ENCODE assay signal across 14 cellular contexts in genomic region chr22:39941661-39942060, GRCh38. TPM values are rescaled to one million over a fixed set of nuclear protein-coding genes. Genes with fewer than 3 reads are reported as not detected.
A peak's percentile ranks its signal among the peaks of the same experiment; 100 is the strongest.
DNase-seq lines count a peak whose midpoint lies in the region; ATAC-seq and TF ChIP-seq lines count a peak whose summit lies in the region.
"Had no signal": no experiment of that assay in that cellular context is flagged by ENCODE, and none has a peak within 500 bp of the region (broad histone marks: within the 10 kb centered on the region; RNA-seq: fewer than 3 reads in every experiment).

No MANE protein-coding gene starts in this region.

- H3K4me1 Mint-ChIP-seq in activated naive CD4-positive, alpha-beta T cell treated with anti-CD3 and anti-CD28 coated beads for 36 hours (ENCODE audit: low read depth): peaks cover 95% of the 10 kb centered on the region
- H3K4me1 Mint-ChIP-seq in WTC11: peaks cover 84% of the 10 kb centered on the region
- peaks cover 98% of the 10 kb centered on the region for H3K4me1 Mint-ChIP-seq in stimulated activated naive CD8-positive, alpha-beta T cell treated with anti-CD3 and anti-CD28 coated beads, Interleukin-15, amount 100 ng/mL, for 72 hours
- H3K4me1 Mint-ChIP-seq in T-cell: peaks cover 97% of the 10 kb centered on the region in 3 donors

- no peaks in the 10 kb centered on the region for H3K36me3 Mint-ChIP-seq in activated naive CD4-positive, alpha-beta T cell treated with anti-CD3 and anti-CD28 coated beads for 36 hours (ENCODE audit: low read depth)
- H3K36me3 Mint-ChIP-seq in WTC11 (no peaks in the 10 kb centered on the region), T-cell (peaks cover 3% of the 10 kb centered on the region)

- ATAC-seq in WTC11: no peak
- no peak for ATAC-seq in stimulated activated naive CD8-positive, alpha-beta T cell treated with anti-CD3 and anti-CD28 coated beads, Interleukin-15, amount 100 ng/mL, for 72 hours
- no peak for ATAC-seq in T-cell (replicated peaks in 1 of 4)
- no peak for ATAC-seq in HG03139 (IDR thresholded peaks at IDR 0.05; ENCODE audit: unreplicated experiment)

- H3K27me3 Mint-ChIP-seq in activated naive CD4-positive, alpha-beta T cell treated with anti-CD3 and anti-CD28 coated beads for 36 hours (ENCODE audit: low read depth): no peaks in the 10 kb centered on the region
- no peaks in the 10 kb centered on the region for H3K27me3 Mint-ChIP-seq in WTC11 (ENCODE audit: low read depth)
- H3K27me3 Mint-ChIP-seq in stimulated activated naive CD8-positive, alpha-beta T cell treated with anti-CD3 and anti-CD28 coated beads, Interleukin-15, amount 100 ng/mL, for 72 hours: no peaks in the 10 kb centered on the region
- no peaks in the 10 kb centered on the region for H3K27me3 Mint-ChIP-seq in T-cell
- H3K27me3 Mint-ChIP-seq: activated B cell treated with CpG ODN at 0.5 μM for 24 hours had no signal

- no peaks in the 10 kb centered on the region for H3K9me3 Mint-ChIP-seq in activated naive CD4-positive, alpha-beta T cell treated with anti-CD3 and anti-CD28 coated beads for 36 hours
- H3K9me3 Mint-ChIP-seq in WTC11 (no peaks in the 10 kb centered on the region), T-cell (no peaks in the 10 kb centered on the region)
- H3K9me3 Mint-ChIP-seq in stimulated activated naive CD8-positive, alpha-beta T cell treated with anti-CD3 and anti-CD28 coated beads, Interleukin-15, amount 100 ng/mL, for 72 hours: no peaks in the 10 kb centered on the region
- H3K9me3 Mint-ChIP-seq: activated B cell treated with CpG ODN at 0.5 μM for 24 hours had no signal

- no peak for DNase-seq in activated naive CD4-positive, alpha-beta T cell treated with anti-CD3 and anti-CD28 coated beads for 36 hours
- no peak for DNase-seq in activated naive CD4-positive, alpha-beta T cell treated with Interleukin-2 at 50 U/mL for 16 hours
- DNase-seq in NCI-H2029 (lab: John Stamatoyannopoulos, UW) (peak; percentile 83), WTC11 (ENCODE audit: low spot score) (no peak), T-cell (no peak)
- no peak for DNase-seq in stimulated activated naive CD8-positive, alpha-beta T cell treated with anti-CD3 and anti-CD28 coated beads, Interleukin-15, amount 100 ng/mL, for 72 hours
- no peak for DNase-seq in activated effector memory CD4-positive, alpha-beta T cell treated with Interleukin-2 at 50 U/mL for 16 hours
- DNase-seq: activated B cell treated with CpG ODN at 0.5 μM for 24 hours; activated effector memory CD4-positive, alpha-beta T cell treated with anti-CD3 and anti-CD28 coated beads, Interleukin-2, amount 50 U/mL, for 16 hours; SK-N-SH had no signal

- CTCF ChIA-PET in activated naive CD4-positive, alpha-beta T cell treated with anti-CD3 and anti-CD28 coated beads for 36 hours (lab: Charles Lee): interaction anchor here (0.7 to 2.8 kb wide), 6 partner anchors 9 to 83 kb away, joined by 3 to 23 read pairs (median 16); no protein-coding TSS in a partner anchor
- CTCF ChIA-PET in WTC11 (lab: Charles Lee): interaction anchor here (1.0 to 5.1 kb wide), 6 partner anchors 8 to 99 kb away, joined by 3 to 68 read pairs (median 18); partner anchors contain the start of gene TMA7B
- CTCF ChIA-PET in T-cell (lab: Charles Lee): interaction anchor here (0.6 to 2.8 kb wide), 5 partner anchors 8 to 557 kb away, joined by 3 to 25 read pairs (median 4); no protein-coding TSS in a partner anchor

- POLR2A ChIA-PET in WTC11 (lab: Charles Lee): interaction anchor here (0.7 kb wide), 1 partner anchor 287 kb away, joined by 3 read pairs; no protein-coding TSS in a partner anchor
- POLR2A ChIA-PET in T-cell (lab: Charles Lee): interaction anchor here in 1 of 2 donors (1.0 kb wide), 1 partner anchor 9 kb away, joined by 3 read pairs; no protein-coding TSS in a partner anchor

- no peak for TF ChIP-seq CTCF in WTC11 (IDR thresholded peaks at IDR 0.05)

- intact Hi-C loops in activated naive CD4-positive, alpha-beta T cell treated with anti-CD3 and anti-CD28 coated beads for 36 hours (cut with micrococcal nuclease): loop anchor here (2.0 to 10.0 kb wide), 6 partner anchors 53 to 1343 kb away; partner anchors contain the start of genes FAM83F, RANGAP1 and RPS19BP1

- peak overlapping the region; percentile 95 for H3K27ac Mint-ChIP-seq in activated naive CD4-positive, alpha-beta T cell treated with anti-CD3 and anti-CD28 coated beads for 36 hours
- H3K27ac Mint-ChIP-seq in WTC11: peak overlapping the region; percentile 53
- peak overlapping the region; percentile 60 to 99 for H3K27ac Mint-ChIP-seq in stimulated activated naive CD8-positive, alpha-beta T cell treated with anti-CD3 and anti-CD28 coated beads, Interleukin-15, amount 100 ng/mL, for 72 hours
- H3K27ac Mint-ChIP-seq in T-cell: peak overlapping the region in 1 of 2 donors; percentile 95
- H3K27ac Mint-ChIP-seq: activated B cell treated with CpG ODN at 0.5 μM for 24 hours, progenitor cell of endocrine pancreas had no signal

- no peak overlapping the region for H3K4me3 Mint-ChIP-seq in activated naive CD4-positive, alpha-beta T cell treated with anti-CD3 and anti-CD28 coated beads for 36 hours
- no peak overlapping the region for H3K4me3 Mint-ChIP-seq in WTC11
- H3K4me3 Mint-ChIP-seq in stimulated activated naive CD8-positive, alpha-beta T cell treated with anti-CD3 and anti-CD28 coated beads, Interleukin-15, amount 100 ng/mL, for 72 hours: peak overlapping the region; percentile 8 to 78
- H3K4me3 Mint-ChIP-seq in T-cell: peak overlapping the region in 1 of 3 donors; percentile 16
- H3K4me3 Mint-ChIP-seq: activated B cell treated with CpG ODN at 0.5 μM for 24 hours had no signal

TF ChIP-seq in WTC11, 78 proteins besides CTCF, POLR2A, EP300 and RAD21:
- TF ChIP-seq FOXJ3 (CRISPR knock-in tag; IDR thresholded peaks at IDR 0.05; ENCODE audit: borderline replicate concordance): no peak
- no peak for TF ChIP-seq STAT6 (CRISPR knock-in tag; conservative IDR thresholded peaks at IDR 0.05; ENCODE audit: low read depth)
- TF ChIP-seq, protein P1, sequence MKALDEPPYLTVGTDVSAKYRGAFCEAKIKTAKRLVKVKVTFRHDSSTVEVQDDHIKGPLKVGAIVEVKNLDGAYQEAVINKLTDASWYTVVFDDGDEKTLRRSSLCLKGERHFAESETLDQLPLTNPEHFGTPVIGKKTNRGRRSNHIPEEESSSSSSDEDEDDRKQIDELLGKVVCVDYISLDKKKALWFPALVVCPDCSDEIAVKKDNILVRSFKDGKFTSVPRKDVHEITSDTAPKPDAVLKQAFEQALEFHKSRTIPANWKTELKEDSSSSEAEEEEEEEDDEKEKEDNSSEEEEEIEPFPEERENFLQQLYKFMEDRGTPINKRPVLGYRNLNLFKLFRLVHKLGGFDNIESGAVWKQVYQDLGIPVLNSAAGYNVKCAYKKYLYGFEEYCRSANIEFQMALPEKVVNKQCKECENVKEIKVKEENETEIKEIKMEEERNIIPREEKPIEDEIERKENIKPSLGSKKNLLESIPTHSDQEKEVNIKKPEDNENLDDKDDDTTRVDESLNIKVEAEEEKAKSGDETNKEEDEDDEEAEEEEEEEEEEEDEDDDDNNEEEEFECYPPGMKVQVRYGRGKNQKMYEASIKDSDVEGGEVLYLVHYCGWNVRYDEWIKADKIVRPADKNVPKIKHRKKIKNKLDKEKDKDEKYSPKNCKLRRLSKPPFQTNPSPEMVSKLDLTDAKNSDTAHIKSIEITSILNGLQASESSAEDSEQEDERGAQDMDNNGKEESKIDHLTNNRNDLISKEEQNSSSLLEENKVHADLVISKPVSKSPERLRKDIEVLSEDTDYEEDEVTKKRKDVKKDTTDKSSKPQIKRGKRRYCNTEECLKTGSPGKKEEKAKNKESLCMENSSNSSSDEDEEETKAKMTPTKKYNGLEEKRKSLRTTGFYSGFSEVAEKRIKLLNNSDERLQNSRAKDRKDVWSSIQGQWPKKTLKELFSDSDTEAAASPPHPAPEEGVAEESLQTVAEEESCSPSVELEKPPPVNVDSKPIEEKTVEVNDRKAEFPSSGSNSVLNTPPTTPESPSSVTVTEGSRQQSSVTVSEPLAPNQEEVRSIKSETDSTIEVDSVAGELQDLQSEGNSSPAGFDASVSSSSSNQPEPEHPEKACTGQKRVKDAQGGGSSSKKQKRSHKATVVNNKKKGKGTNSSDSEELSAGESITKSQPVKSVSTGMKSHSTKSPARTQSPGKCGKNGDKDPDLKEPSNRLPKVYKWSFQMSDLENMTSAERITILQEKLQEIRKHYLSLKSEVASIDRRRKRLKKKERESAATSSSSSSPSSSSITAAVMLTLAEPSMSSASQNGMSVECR (CRISPR knock-in tag; IDR thresholded peaks at IDR 0.05; ENCODE audit: borderline replicate concordance): no peak
- no peak for TF ChIP-seq CBFB (CRISPR knock-in tag; IDR thresholded peaks at IDR 0.05; ENCODE audit: low read depth)
TF ChIP-seq in WTC11: peak in this region for 0.

RNA-seq across cellular contexts. Expression of gene TMA7B, which starts 18.5 kb away (rescaled TPM):
- 1 to 10 TPM; 1.1 to 1.5 TPM for total RNA-seq in activated naive CD4-positive, alpha-beta T cell treated with anti-CD3 and anti-CD28 coated beads for 36 hours
- total RNA-seq in WTC11 (2021): not detected in 3 replicates
- total RNA-seq in T-cell: 10 to 100 TPM in 2 of 5 donors, 1 to 10 TPM in 3; 7.8 to 18.9 (median 9.0) TPM
- total RNA-seq: Daoy, glomerular endothelial cell, progenitor cell of endocrine pancreas had no signal

RNA-seq across cellular contexts. Expression of gene GRAP2, which starts 40.8 kb away (rescaled TPM):
- 10 to 100 TPM; 25.5 to 29.4 TPM for total RNA-seq in activated naive CD4-positive, alpha-beta T cell treated with anti-CD3 and anti-CD28 coated beads for 36 hours
- total RNA-seq in WTC11 (2021) (0.33 to 0.92 TPM (median 0.64 TPM) in 3 replicates), T-cell (100 to 1,000 TPM; 138 to 199 (median 157) TPM)
- total RNA-seq: glomerular endothelial cell had no signal

RNA-seq across cellular contexts. Expression of gene ENTHD1, which starts 48.1 kb away (rescaled TPM):
- under 1 TPM; 0.64 to 0.81 TPM for total RNA-seq in activated naive CD4-positive, alpha-beta T cell treated with anti-CD3 and anti-CD28 coated beads for 36 hours
- not detected in 3 replicates for total RNA-seq in WTC11 (2021)
- under 1 TPM; 0.13 to 0.36 (median 0.20) TPM for total RNA-seq in T-cell
- total RNA-seq: activated B cell treated with CpG ODN at 0.5 μM for 24 hours, Daoy, glomerular endothelial cell, progenitor cell of endocrine pancreas had no signal

RNA-seq across cellular contexts. Expression of gene FAM83F, which starts 53.1 kb away (rescaled TPM):
- 1 to 10 TPM; 1.8 to 1.9 TPM for total RNA-seq in activated naive CD4-positive, alpha-beta T cell treated with anti-CD3 and anti-CD28 coated beads for 36 hours
- total RNA-seq in WTC11 (2021) (33.8 to 43.1 TPM (median 35.4 TPM) in 3 replicates), T-cell (1 to 10 TPM in 2 of 5 donors, under 1 TPM in 3; 0.26 to 4.9 (median 0.79) TPM)

Comparison
In these comparisons a context has a peak if more than half of its experiments do, and no peak if none do; other contexts are left out.
1. H3K4me3 Mint-ChIP-seq: peak in stimulated activated naive CD8-positive, alpha-beta T cell treated with anti-CD3 and anti-CD28 coated beads, Interleukin-15, amount 100 ng/mL, for 72 hours (2 of 2); none in activated naive CD4-positive, alpha-beta T cell treated with anti-CD3 and anti-CD28 coated beads for 36 hours (single experiment) and WTC11 (single experiment).
2. RNA of gene GRAP2, which starts 40.8 kb away (total RNA-seq): 138 to 199 TPM in T-cell and 25.5 to 29.4 TPM in activated naive CD4-positive, alpha-beta T cell treated with anti-CD3 and anti-CD28 coated beads for 36 hours; 0.33 to 0.92 TPM in WTC11; every median in the first group is over 10 times any median in the second.